Comparison of ENCODE assay signal across 14 cellular contexts in genomic region chr5:124729687-124730359, GRCh38. TPM values are rescaled to one million over a fixed set of nuclear protein-coding genes. Genes with fewer than 3 reads are reported as not detected.
A peak's percentile ranks its signal among the peaks of the same experiment; 100 is the strongest.
DNase-seq lines count a peak whose midpoint lies in the region; ATAC-seq and TF ChIP-seq lines count a peak whose summit lies in the region.
"Had no signal": no experiment of that assay in that cellular context is flagged by ENCODE, and none has a peak within 500 bp of the region (broad histone marks: within the 10 kb centered on the region; RNA-seq: fewer than 3 reads in every experiment).

No MANE protein-coding gene starts in this region.

- H3K27me3 ChIP-seq in right cardiac atrium (ENCODE audit: control insufficient read depth, insufficient read depth) (no peaks in the 10 kb centered on the region), vagina (no peaks in the 10 kb centered on the region)

- H3K36me3 ChIP-seq in vagina = no peaks in the 10 kb centered on the region
- H3K36me3 ChIP-seq: heart right ventricle had no signal

- H3K4me3 ChIP-seq in GM12865 (ENCODE audit: low read depth, low read length) = no peak overlapping the region
- no peak overlapping the region for H3K4me3 ChIP-seq in right cardiac atrium (ENCODE audit: low read length)
- H3K4me3 ChIP-seq in vagina = no peak overlapping the region
- H3K4me3 ChIP-seq: heart right ventricle had no signal

- DNase-seq in GM12865 (ENCODE audit: low read depth) (peak; percentile 72), LHCN-M2 (ENCODE audit: low read depth) (peak; percentile 83), foreskin melanocyte (peak; percentile 47), anterior cingulate cortex (lab: John Stamatoyannopoulos, UW) (no peak), right cardiac atrium (no peak), vagina (ENCODE audit: extremely low spot score in 2 of 2) (no peak), NCI-H1105 treated with DMSO at 0.1 percent for 48 hours (lab: John Stamatoyannopoulos, UW) (no peak)
- DNase-seq: CD4-positive, alpha-beta memory T cell; cerebellar nuclear complex; heart right ventricle; Karpas-422; mesenchymal stem cell; NCI-H526 treated with DMSO at 0.1 percent for 48 hours had no signal

- H3K4me1 ChIP-seq in right cardiac atrium (ENCODE audit: control insufficient read depth, insufficient read depth, low read length) = peaks cover 7% of the 10 kb centered on the region
- H3K4me1 ChIP-seq in vagina = peaks cover 5% of the 10 kb centered on the region

- no peak for TF ChIP-seq POLR2A in vagina (IDR thresholded peaks at IDR 0.05)

- H3K27ac ChIP-seq in right cardiac atrium (ENCODE audit: low read length) (no peak overlapping the region), vagina (no peak overlapping the region)
- H3K27ac ChIP-seq: heart right ventricle had no signal

- H3K9me3 ChIP-seq in right cardiac atrium (ENCODE audit: control insufficient read depth, low read length) (no peaks in the 10 kb centered on the region), vagina (no peaks in the 10 kb centered on the region)
- H3K9me3 ChIP-seq: heart right ventricle had no signal

- intact Hi-C loops in right cardiac atrium (cut with DNase I) (no loop called here), vagina (cut with DNase I) (no loop called here)

- 79% methylated on average over 1 of the region's 1 CpG for WGBS in right cardiac atrium

- TF ChIP-seq CTCF in GM12865 (IDR thresholded peaks at IDR 0.05; ENCODE audit: insufficient read depth, low read depth, low read length, missing control alignments) (no peak), vagina (IDR thresholded peaks at IDR 0.05) (no peak)

- ATAC-seq in GM21529 (IDR thresholded peaks at IDR 0.05; ENCODE audit: unreplicated experiment) (peak; percentile 47), right cardiac atrium (no peak)
- ATAC-seq: heart right ventricle had no signal

RNA-seq across cellular contexts. Expression of gene ZNF608, which starts 16.6 kb away (rescaled TPM):
- 9.0 and 19.4 TPM in 2 replicates for total RNA-seq in LHCN-M2 (2014; rRNA removed)
- 3.0 TPM for polyA plus RNA-seq in LHCN-M2 (2012)
- total RNA-seq in right cardiac atrium = 10 to 100 TPM; 31.1 to 43.7 (median 41.2) TPM
- polyA plus RNA-seq in right cardiac atrium = 16.4 TPM
- total RNA-seq in vagina = 20.6 TPM
- total RNA-seq: CD4-positive, alpha-beta memory T cell had no signal
- polyA plus RNA-seq: CD4-positive, alpha-beta memory T cell had no signal

Comparison
In these comparisons a context has a peak if more than half of its experiments do, and no peak if none do; other contexts are left out.
1. DNase-seq: peak in GM12865 (single experiment), LHCN-M2 (single experiment) and foreskin melanocyte (single experiment); none in anterior cingulate cortex (0 of 58), right cardiac atrium (0 of 3), vagina (0 of 2) and NCI-H1105 treated with DMSO at 0.1 percent for 48 hours (single experiment).